In the genomic region with DNA sequence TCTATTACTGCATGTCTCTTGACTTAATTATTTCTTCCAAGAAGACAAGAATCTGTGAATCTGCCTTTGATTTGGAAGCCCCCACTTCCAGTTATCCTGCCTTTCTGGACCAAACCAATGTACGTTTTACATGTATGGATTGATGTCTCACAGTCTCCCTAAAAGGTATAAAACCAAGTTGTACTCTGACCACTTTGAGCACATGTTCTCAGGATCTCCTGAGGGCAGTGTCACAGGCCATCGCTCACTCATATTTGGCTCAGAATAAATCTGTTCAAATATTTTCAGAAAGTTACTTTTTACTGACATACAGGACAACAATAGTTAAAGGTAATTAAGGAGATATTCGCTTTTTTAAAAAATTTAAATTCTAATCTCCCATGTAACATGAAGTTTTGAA, we compare ENCODE assay signal across 35 cellular contexts.
"Had no signal": no experiment of that assay in that cellular context is flagged by ENCODE, and none has a peak within 500 bp of the region (broad histone marks: within the 10 kb centered on the region; RNA-seq: fewer than 3 reads in every experiment).

No MANE protein-coding gene starts in this region.

- H3K9me3 ChIP-seq: adrenal gland, body of pancreas, breast epithelium had no signal

- H3K27me3 ChIP-seq: body of pancreas, brain microvascular endothelial cell had no signal

- H3K27ac ChIP-seq: adrenal gland, body of pancreas, brain microvascular endothelial cell, breast epithelium, WERI-Rb-1 had no signal

- H3K4me3 ChIP-seq: adrenal gland, body of pancreas, breast epithelium had no signal

- DNase-seq: activated CD4-positive, alpha-beta memory T cell treated with anti-CD3 and anti-CD28 coated beads for 36 hours; activated CD4-positive, alpha-beta T cell treated with anti-CD3 and anti-CD28 coated beads for 4 hours; activated CD4-positive, alpha-beta T cell treated with anti-CD3 and anti-CD28 coated beads, Interleukin-2, amount 10 ng/mL, durations not matched to agents 24 days and 14 days; activated CD4-positive, alpha-beta T cell treated with anti-CD3 and anti-CD28 coated beads, Interleukin-2, amount 50 U/mL, for 1 hour; activated CD4-positive, alpha-beta T cell treated with anti-CD3 and anti-CD28 coated beads, Interleukin-2, amount 50 U/mL, for 4 hours; activated CD4-positive, CD25-positive, alpha-beta regulatory T cell; activated CD4-positive, CD25-positive, alpha-beta regulatory T cell treated with anti-CD3 and anti-CD28 coated beads, Interleukin-2, amount 50 U/mL, for 72 hours; activated CD8-positive, alpha-beta memory T cell treated with anti-CD3 and anti-CD28 coated beads, Interleukin-2, amount 50 U/mL, for 4 hours; activated CD8-positive, alpha-beta T cell treated with anti-CD3 and anti-CD28 coated beads for 36 hours; activated effector memory CD4-positive, alpha-beta T cell treated with anti-CD3 and anti-CD28 coated beads, Interleukin-2, amount 50 U/mL, for 16 hours; activated gamma-delta T cell treated with Interleukin-2 at 50 U/mL for 16 hours; activated naive CD4-positive, alpha-beta T cell; activated naive CD4-positive, alpha-beta T cell treated with anti-CD3 and anti-CD28 coated beads for 36 hours; activated naive CD4-positive, alpha-beta T cell treated with anti-CD3 and anti-CD28 coated beads, Interleukin-2, amount 50 U/mL, for 16 hours; activated naive CD8-positive, alpha-beta T cell treated with anti-CD3 and anti-CD28 coated beads for 36 hours; activated T-cell treated with anti-CD3 and anti-CD28 coated beads for 4 hours; activated T-cell treated with anti-CD3 and anti-CD28 coated beads, Interleukin-2, amount 50 U/mL, for 1 hour; activated T-cell treated with anti-CD3 and anti-CD28 coated beads, Interleukin-2, amount 50 U/mL, for 4 hours; activated T-cell treated with anti-CD3 and anti-CD28 coated beads, Interleukin-2, amount 50 U/mL, for 72 hours; adrenal gland; amniotic stem cell; aorta; body of pancreas; brain microvascular endothelial cell; central memory CD4-positive, alpha-beta T cell; cerebellar nuclear complex; T-helper 1 cell; T-helper 2 cell; T-helper 9 cell; WERI-Rb-1 had no signal

- FAIRE-seq: astrocyte had no signal

- ATAC-seq: activated CD8-positive, alpha-beta T cell treated with anti-CD3 and anti-CD28 coated beads for 36 hours; activated naive CD4-positive, alpha-beta T cell treated with anti-CD3 and anti-CD28 coated beads, Interleukin-2, amount 50 U/mL, for 72 hours; activated T-cell treated with anti-CD3 and anti-CD28 coated beads, Interleukin-2, amount 50 U/mL, for 4 hours; activated T-cell treated with anti-CD3 and anti-CD28 coated beads, Interleukin-2, amount 50 U/mL, for 72 hours; activated T-helper 17 cell treated with anti-CD3 and anti-CD28 coated beads, Interleukin-2, amount 50 U/mL, for 72 hours; body of pancreas; WTC11 had no signal

- H3K4me1 ChIP-seq: adrenal gland, body of pancreas, breast epithelium had no signal

- H3K36me3 ChIP-seq: adrenal gland, brain microvascular endothelial cell, breast epithelium, WERI-Rb-1 had no signal
